ENCODE assay signal across 20 cellular contexts in the genomic region with DNA sequence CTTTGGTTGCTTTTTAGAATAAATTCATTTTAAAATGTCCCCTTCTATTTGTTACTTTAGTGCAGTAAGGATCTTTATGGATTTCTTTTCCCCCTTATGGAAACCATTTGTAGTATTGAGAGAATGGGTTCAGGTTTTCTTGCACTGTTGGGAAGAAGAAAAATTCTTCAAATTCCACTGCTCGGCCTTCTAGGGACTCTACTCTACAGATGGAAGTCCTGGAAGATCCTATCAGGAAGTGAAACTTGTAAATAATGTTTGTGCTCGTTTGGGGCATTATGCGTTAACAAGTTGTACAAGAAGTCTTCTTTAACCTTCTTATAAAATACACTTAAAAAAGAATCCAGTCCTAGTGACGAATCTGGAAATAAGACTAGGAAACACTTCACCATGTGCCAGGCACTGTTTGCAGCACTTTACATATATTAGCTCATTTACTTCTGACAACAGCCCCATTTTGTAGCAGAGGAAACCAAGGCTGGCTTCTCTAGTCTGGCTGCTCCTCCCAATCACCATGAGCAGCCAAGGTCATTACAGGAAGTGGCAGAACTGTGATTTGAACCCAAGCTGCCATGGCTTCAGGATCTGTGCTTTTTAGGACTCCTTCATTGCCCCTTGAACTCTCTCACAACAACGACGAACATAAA. TPM values are rescaled to one million over a fixed set of nuclear protein-coding genes. Genes with fewer than 3 reads are reported as not detected.
A peak's percentile ranks its signal among the peaks of the same experiment; 100 is the strongest.
DNase-seq lines count a peak whose midpoint lies in the region; ATAC-seq and TF ChIP-seq lines count a peak whose summit lies in the region.
"Had no signal": no experiment of that assay in that cellular context is flagged by ENCODE, and none has a peak within 500 bp of the region (broad histone marks: within the 10 kb centered on the region; RNA-seq: fewer than 3 reads in every experiment).

No MANE protein-coding gene starts in this region.

- H3K79me2 ChIP-seq in Loucy (ENCODE audit: insufficient read depth, low read length): peaks cover 95% of the 10 kb centered on the region
- peaks cover 98% of the 10 kb centered on the region for H3K79me2 ChIP-seq in neural progenitor cell (ENCODE audit: low read depth)

- no peaks in the 10 kb centered on the region; a peak in 1 of 22 replicates for H3K9me3 ChIP-seq in BLaER1 treated with 17β-estradiol and CSF1 and Interleukin-3, amounts not matched to agents 10 nM and 100 nM (replicated peaks in 1 of 11)
- H3K9me3 ChIP-seq in Loucy (ENCODE audit: insufficient read depth, low read depth, low read length) (no peaks in the 10 kb centered on the region), neural progenitor cell (ENCODE audit: low read depth) (no peaks in the 10 kb centered on the region), heart left ventricle (no peaks in the 10 kb centered on the region)
- H3K9me3 ChIP-seq: body of pancreas, left ventricle myocardium inferior, ovary had no signal

- H4K20me1 ChIP-seq in BLaER1 treated with 17β-estradiol and CSF1 and Interleukin-3, amounts not matched to agents 10 nM and 100 nM: peaks cover 38 to 100% (median 91%) of the 10 kb centered on the region in 11 experiments; a peak in 17 of 22 replicates
- H4K20me1 ChIP-seq in Loucy (ENCODE audit: insufficient read depth, low read length, poor library complexity, severe bottlenecking) (peaks cover 91% of the 10 kb centered on the region), neural progenitor cell (ENCODE audit: low read depth) (peaks cover 93% of the 10 kb centered on the region)

- intact Hi-C loops in heart left ventricle (cut with DNase I): no loop called here

- H3K9ac ChIP-seq in BLaER1 treated with 17β-estradiol and CSF1 and Interleukin-3, amounts not matched to agents 10 nM and 100 nM: no peak overlapping the region
- H3K9ac ChIP-seq in Loucy (ENCODE audit: low read depth, low read length, poor library complexity, severe bottlenecking) (no peak overlapping the region), neural progenitor cell (no peak overlapping the region)

- no peaks in the 10 kb centered on the region for H3K27me3 ChIP-seq in BLaER1 treated with 17β-estradiol and CSF1 and Interleukin-3, amounts not matched to agents 10 nM and 100 nM
- H3K27me3 ChIP-seq in Loucy (ENCODE audit: insufficient read depth, low read length, poor library complexity, severe bottlenecking) (no peaks in the 10 kb centered on the region), neural progenitor cell (no peaks in the 10 kb centered on the region), heart left ventricle (no peaks in the 10 kb centered on the region)
- H3K27me3 ChIP-seq: body of pancreas, ovary had no signal

- ATAC-seq in heart left ventricle (no peak), GM19023 (IDR thresholded peaks at IDR 0.05; ENCODE audit: unreplicated experiment) (no peak), HG03439 (IDR thresholded peaks at IDR 0.05; ENCODE audit: unreplicated experiment) (no peak)
- ATAC-seq: body of pancreas had no signal

- H3K9me2 ChIP-seq in Loucy (replicated peaks; ENCODE audit: low read depth, low read length): no peaks in the 10 kb centered on the region

- H3F3A ChIP-seq in Loucy (ENCODE audit: low read depth): no peaks in the 10 kb centered on the region
- H3F3A ChIP-seq in neural progenitor cell (ENCODE audit: low read depth): peaks cover 9% of the 10 kb centered on the region

- H3K27ac Mint-ChIP-seq in glutamatergic neuron (ENCODE audit: unreplicated experiment) (peak overlapping the region; percentile 67), neural progenitor cell (no peak overlapping the region)
- H3K27ac Mint-ChIP-seq: activated naive CD8-positive, alpha-beta T cell treated with anti-CD3 and anti-CD28 coated beads, Interleukin-2, amount 10 ng/mL, durations not matched to agents 7 days and 5 days; activated T-helper 2 cell treated with anti-CD3 and anti-CD28 coated beads, Interferon-gamma antibody, Interleukin-2, Interleukin-4, amounts not matched to agents 10 μg/mL and 5 μg/mL and 100 μg/mL, durations not matched to agents 14 hours and 24 hours and 36 hours had no signal

- peaks cover 6 to 38% (median 14%) of the 10 kb centered on the region in 11 experiments; a peak in 19 of 22 replicates for H3K36me3 ChIP-seq in BLaER1 treated with 17β-estradiol and CSF1 and Interleukin-3, amounts not matched to agents 10 nM and 100 nM
- H3K36me3 ChIP-seq in Loucy (ENCODE audit: insufficient read depth, low read length) (no peaks in the 10 kb centered on the region), neural progenitor cell (no peaks in the 10 kb centered on the region), heart left ventricle (no peaks in the 10 kb centered on the region)
- H3K36me3 ChIP-seq: left ventricle myocardium inferior, ovary had no signal

- no peak overlapping the region for H3K4me3 ChIP-seq in BLaER1 treated with 17β-estradiol and CSF1 and Interleukin-3, amounts not matched to agents 10 nM and 100 nM
- H3K4me3 ChIP-seq in Loucy (ENCODE audit: low read length, poor library complexity, severe bottlenecking): no peak overlapping the region
- no peak overlapping the region for H3K4me3 ChIP-seq in neural progenitor cell
- H3K4me3 ChIP-seq in heart left ventricle: no peak overlapping the region
- H3K4me3 ChIP-seq: body of pancreas, left ventricle myocardium inferior, ovary had no signal

- H3K27me3 Mint-ChIP-seq in glutamatergic neuron (ENCODE audit: unreplicated experiment) (no peaks in the 10 kb centered on the region), neural progenitor cell (ENCODE audit: insufficient read depth, low read depth) (no peaks in the 10 kb centered on the region)
- H3K27me3 Mint-ChIP-seq: activated naive CD8-positive, alpha-beta T cell treated with anti-CD3 and anti-CD28 coated beads, Interleukin-2, amount 10 ng/mL, durations not matched to agents 7 days and 5 days; CD4-positive, alpha-beta memory T cell had no signal

- no peak overlapping the region for H2AFZ ChIP-seq in Loucy (ENCODE audit: low read length)
- H2AFZ ChIP-seq in neural progenitor cell (replicated peaks): no peak overlapping the region

- peak overlapping the region; percentile 47 for H3K4me3 Mint-ChIP-seq in glutamatergic neuron (ENCODE audit: unreplicated experiment)
- no peak overlapping the region for H3K4me3 Mint-ChIP-seq in neural progenitor cell
- H3K4me3 Mint-ChIP-seq: activated naive CD8-positive, alpha-beta T cell treated with anti-CD3 and anti-CD28 coated beads, Interleukin-2, amount 10 ng/mL, durations not matched to agents 7 days and 5 days; CD4-positive, alpha-beta memory T cell had no signal

- H3K27ac ChIP-seq in BLaER1 treated with 17β-estradiol and CSF1 and Interleukin-3, amounts not matched to agents 10 nM and 100 nM: peak overlapping the region in 1 of 11 experiments; percentile 13; a peak in 1 of 22 replicates
- no peak overlapping the region for H3K27ac ChIP-seq in neural progenitor cell
- peak overlapping the region in 1 of 12 donors; percentile 27 for H3K27ac ChIP-seq in heart left ventricle
- H3K27ac ChIP-seq: epithelial cell of prostate, left ventricle myocardium inferior, ovary had no signal

- peak overlapping the region in 9 of 11 experiments; percentile 0 to 80 (median 23); a peak in 13 of 22 replicates for H3K4me2 ChIP-seq in BLaER1 treated with 17β-estradiol and CSF1 and Interleukin-3, amounts not matched to agents 10 nM and 100 nM
- peak overlapping the region; percentile 4 for H3K4me2 ChIP-seq in Loucy (ENCODE audit: low read depth, low read length, poor library complexity, severe bottlenecking)
- peak overlapping the region; percentile 19 for H3K4me2 ChIP-seq in neural progenitor cell

- WGBS in heart left ventricle, 4 donors: 60 to 74% (median 66%) methylated on average over 6 of the region's 6 CpGs

- peaks cover 17 to 93% (median 41%) of the 10 kb centered on the region in 10 experiments; a peak in 18 of 20 replicates for H3K4me1 ChIP-seq in BLaER1 treated with 17β-estradiol and CSF1 and Interleukin-3, amounts not matched to agents 10 nM and 100 nM
- H3K4me1 ChIP-seq in Loucy (ENCODE audit: insufficient read depth, low read length, poor library complexity, severe bottlenecking) (peaks cover 81% of the 10 kb centered on the region), neural progenitor cell (peaks cover 51% of the 10 kb centered on the region), heart left ventricle (peaks cover 0 to 42% (median 11%) of the 10 kb centered on the region in 12 donors)

- H3K4me1 Mint-ChIP-seq in glutamatergic neuron (ENCODE audit: low read depth, unreplicated experiment) (peaks cover 46% of the 10 kb centered on the region), neural progenitor cell (peaks cover 69% of the 10 kb centered on the region)

- DNase-seq in glutamatergic neuron: no peak
- DNase-seq in neural progenitor cell (ENCODE audit: low spot score): no peak
- no peak for DNase-seq in heart left ventricle
- DNase-seq in NCI-H510A (lab: John Stamatoyannopoulos, UW): no peak
- DNase-seq: activated naive CD8-positive, alpha-beta T cell treated with anti-CD3 and anti-CD28 coated beads, Interleukin-2, amount 10 ng/mL, durations not matched to agents 7 days and 5 days; body of pancreas; CD4-positive, alpha-beta memory T cell; KG1; left ventricle myocardium inferior; NCI-H1092; NCI-H2029 treated with DMSO at 0.1 percent for 48 hours; NCI-H446; ovary; stimulated activated CD4-positive, alpha-beta T cell treated with anti-CD3 and anti-CD28 coated beads, Interleukin-2, amount 100 ng/mL, for 24 hours had no signal

- TF ChIP-seq CTCF in Loucy (conservative IDR thresholded peaks at IDR 0.05; ENCODE audit: low read length): no peak
- TF ChIP-seq CTCF in glutamatergic neuron (IDR thresholded peaks at IDR 0.05; ENCODE audit: partially characterized antibody, unreplicated experiment): no peak
- TF ChIP-seq CTCF in neural progenitor cell (IDR thresholded peaks at IDR 0.05): no peak
- no peak for TF ChIP-seq CTCF in heart left ventricle (IDR thresholded peaks at IDR 0.05)

- H3K9me3 Mint-ChIP-seq in glutamatergic neuron (ENCODE audit: unreplicated experiment) (no peaks in the 10 kb centered on the region), neural progenitor cell (no peaks in the 10 kb centered on the region)
- H3K9me3 Mint-ChIP-seq: activated naive CD8-positive, alpha-beta T cell treated with anti-CD3 and anti-CD28 coated beads, Interleukin-2, amount 10 ng/mL, durations not matched to agents 7 days and 5 days; activated T-helper 2 cell treated with anti-CD3 and anti-CD28 coated beads, Interferon-gamma antibody, Interleukin-2, Interleukin-4, amounts not matched to agents 10 μg/mL and 5 μg/mL and 100 μg/mL, durations not matched to agents 14 hours and 24 hours and 36 hours; CD4-positive, alpha-beta memory T cell had no signal

- H3K36me3 Mint-ChIP-seq in glutamatergic neuron (ENCODE audit: unreplicated experiment): no peaks in the 10 kb centered on the region
- peaks cover 4% of the 10 kb centered on the region for H3K36me3 Mint-ChIP-seq in neural progenitor cell
- H3K36me3 Mint-ChIP-seq: CD4-positive, alpha-beta memory T cell had no signal

- TF ChIP-seq POLR2A in heart left ventricle (IDR thresholded peaks at IDR 0.05): no peak

RNA-seq across cellular contexts. Expression of gene LRRC8D, which starts 11.8 kb away (rescaled TPM):
- total RNA-seq in glutamatergic neuron (ENCODE audit: unreplicated experiment) (54.9 TPM), neural progenitor cell (ENCODE audit: low replicate concordance) (32.6 and 55.7 TPM in 2 replicates), heart left ventricle (10 to 100 TPM in 3 of 9 donors, 1 to 10 TPM in 6; 5.7 to 13.0 (median 8.0) TPM)
- 10 to 100 TPM in 1 of 2 donors, 1 to 10 TPM in 1; 2.1 to 16.5 TPM for polyA plus RNA-seq in heart left ventricle
